ENCODE assay signal across 8 cellular contexts in the genomic region with DNA sequence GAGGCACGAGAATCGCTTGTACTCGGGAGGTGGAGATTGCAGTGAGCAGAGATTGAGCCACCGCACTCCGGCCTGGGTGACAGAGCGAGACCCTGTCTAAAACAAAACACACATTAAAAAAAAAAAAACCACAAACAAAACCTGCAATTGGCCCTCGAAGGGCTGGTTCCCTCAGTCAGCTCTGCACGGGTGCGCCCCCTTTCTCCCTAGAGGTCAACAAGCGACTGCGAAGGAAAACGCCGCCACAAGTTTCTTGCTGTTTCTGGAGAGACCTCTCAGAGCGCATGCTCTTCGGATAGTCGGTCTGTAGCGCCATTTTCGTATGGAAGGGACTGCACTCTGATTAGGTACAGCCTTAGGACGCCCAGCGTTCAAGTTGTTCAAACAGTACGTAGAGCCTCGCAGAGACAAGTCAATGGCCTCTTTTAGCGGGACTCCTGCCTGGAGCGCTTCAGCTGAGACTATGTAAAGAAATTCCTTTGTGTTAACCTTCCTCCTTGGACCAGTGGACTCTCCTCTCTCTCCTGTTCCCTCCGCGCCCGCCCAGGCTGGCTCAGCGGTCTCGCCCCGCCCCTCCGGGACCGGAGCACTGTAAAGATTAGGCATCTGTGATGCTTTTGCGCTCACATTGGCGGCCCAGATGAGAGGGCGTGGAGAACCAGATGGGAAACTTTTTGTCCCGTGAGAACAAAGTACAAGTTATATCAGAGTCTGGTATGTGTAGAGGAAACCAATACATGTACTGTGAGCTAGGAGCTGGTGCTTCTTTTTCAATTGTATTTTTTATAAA. TPM values are rescaled to one million over a fixed set of nuclear protein-coding genes. Genes with fewer than 3 reads are reported as not detected.
A peak's percentile ranks its signal among the peaks of the same experiment; 100 is the strongest.
DNase-seq lines count a peak whose midpoint lies in the region; ATAC-seq, FAIRE-seq and TF ChIP-seq lines count a peak whose summit lies in the region.

No MANE protein-coding gene starts in this region.

- H4K20me1 ChIP-seq in smooth muscle cell (ENCODE audit: low read depth) = peaks cover 19% of the 10 kb centered on the region

- H3K9me3 ChIP-seq in smooth muscle cell (replicated peaks; ENCODE audit: low read depth) = no peaks in the 10 kb centered on the region

- DNase-seq in AG08395 (ENCODE audit: low spot score) (peak; percentile 83), NCI-H2196 (lab: John Stamatoyannopoulos, UW; ENCODE audit: unreplicated experiment) (peak; percentile 88), bronchial epithelial cell (ENCODE audit: low read depth) (peak; percentile 83), iPS-NIHi7 (ENCODE audit: extremely low spot score) (peak; percentile 86), smooth muscle cell (lab: John Stamatoyannopoulos, UW; ENCODE audit: unreplicated experiment) (peak; percentile 71)

- H3K27ac ChIP-seq in VCaP (peak overlapping the region; percentile 90), smooth muscle cell (ENCODE audit: low read depth) (peak overlapping the region; percentile 87)

- WGBS in smooth muscle cell (ENCODE audit: low lambda C conversion rate) = 2% methylated on average over 35 of the region's 36 CpGs

- H2AFZ ChIP-seq in smooth muscle cell (ENCODE audit: low read depth) = peak overlapping the region; percentile 91

- peak overlapping the region; percentile 88 for H3K9ac ChIP-seq in smooth muscle cell (ENCODE audit: low read depth)

- H3K27me3 ChIP-seq in bronchial epithelial cell (ENCODE audit: control insufficient read depth, insufficient read depth, low read length) = no peaks in the 10 kb centered on the region
- no peaks in the 10 kb centered on the region for H3K27me3 ChIP-seq in smooth muscle cell (ENCODE audit: low read depth)

- H3F3A ChIP-seq in smooth muscle cell (ENCODE audit: low read depth) = peaks cover 24% of the 10 kb centered on the region

- FAIRE-seq in bronchial epithelial cell (lab: Jason Lieb, UNC) = no peak

- H3K36me3 ChIP-seq in bronchial epithelial cell (ENCODE audit: control insufficient read depth, insufficient read depth, low read length) (no peaks in the 10 kb centered on the region), smooth muscle cell (ENCODE audit: low read depth) (no peaks in the 10 kb centered on the region)

- TF ChIP-seq CTCF in VCaP (conservative IDR thresholded peaks at IDR 0.05) (peak; percentile 49), bronchial epithelial cell (IDR thresholded peaks at IDR 0.05; ENCODE audit: insufficient read depth, low read length, severe bottlenecking) (peak; percentile 16), smooth muscle cell (IDR thresholded peaks at IDR 0.05; ENCODE audit: borderline replicate concordance, insufficient read depth, poor library complexity, severe bottlenecking) (no peak)

- H3K4me3 ChIP-seq in bronchial epithelial cell (ENCODE audit: low read depth, low read length) (peak overlapping the region; percentile 60), smooth muscle cell (peak overlapping the region; percentile 92)

- H3K4me1 ChIP-seq in smooth muscle cell (ENCODE audit: low read depth) = peaks cover 19% of the 10 kb centered on the region

- H3K4me2 ChIP-seq in smooth muscle cell = peak overlapping the region; percentile 92

- H3K79me2 ChIP-seq in smooth muscle cell (ENCODE audit: low read depth) = peaks cover 20% of the 10 kb centered on the region

- ATAC-seq in GM18870 (IDR thresholded peaks at IDR 0.05; ENCODE audit: unreplicated experiment) (peak; percentile 71), HG03108 (IDR thresholded peaks at IDR 0.05; ENCODE audit: unreplicated experiment) (peak; percentile 57)

RNA-seq across cellular contexts. Expression of a gene that starts 1.0 kb away (rescaled TPM):
- total RNA-seq in bronchial epithelial cell = 0.79 and 1.0 TPM in 2 replicates
- 8.1 and 15.9 TPM in 2 replicates for total RNA-seq in smooth muscle cell
- 2.8 and 9.1 TPM in 2 replicates for polyA plus RNA-seq in smooth muscle cell

Comparison
In these comparisons a context has a peak if more than half of its experiments do, and no peak if none do; other contexts are left out.
1. Peak in every context shown above with its lines: DNase-seq, ATAC-seq, H3K4me3 ChIP-seq and H3K27ac ChIP-seq.